In genomic region chr5:96714951-96715451, GRCh38 we compare ENCODE assay signal across 8 cellular contexts. TPM values are rescaled to one million over a fixed set of nuclear protein-coding genes. Genes with fewer than 3 reads are reported as not detected.
DNase-seq lines count a peak whose midpoint lies in the region; ATAC-seq and TF ChIP-seq lines count a peak whose summit lies in the region.

No MANE protein-coding gene starts in this region.

- H3K4me1 ChIP-seq in DND-41 (ENCODE audit: insufficient read depth, low read length) = no peaks in the 10 kb centered on the region
- H3K4me1 ChIP-seq in HAP-1 = peaks cover 20% of the 10 kb centered on the region

- peak; percentile 59; the same call in 2 of the 3 replicates for ATAC-seq in DND-41 (ENCODE audit: insufficient read depth, low read depth)
- no peak for ATAC-seq in HG03571 (IDR thresholded peaks at IDR 0.05; ENCODE audit: unreplicated experiment)
- no peak for ATAC-seq in GM21447 (IDR thresholded peaks at IDR 0.05; ENCODE audit: unreplicated experiment)

- no peaks in the 10 kb centered on the region for H3K79me2 ChIP-seq in DND-41 (ENCODE audit: insufficient read depth, low read length)

- no peaks in the 10 kb centered on the region for H4K20me1 ChIP-seq in DND-41 (ENCODE audit: insufficient read depth, low read length)

- H3K9ac ChIP-seq in DND-41 (ENCODE audit: low read depth, low read length) = no peak overlapping the region

- in situ Hi-C loops in HAP-1 (cut with MboI; ENCODE audit: low sequenced_read_pairs) = no loop called here

- no peak overlapping the region for H2AFZ ChIP-seq in DND-41 (ENCODE audit: low read depth, low read length)

- no peaks in the 10 kb centered on the region for H3K9me3 ChIP-seq in DND-41 (ENCODE audit: insufficient read depth, low read length, severe bottlenecking)
- H3K9me3 ChIP-seq in HAP-1 = no peaks in the 10 kb centered on the region

- TF ChIP-seq CTCF in DND-41 (IDR thresholded peaks at IDR 0.05; ENCODE audit: borderline replicate concordance, extremely low read depth, low read length, poor library complexity, severe bottlenecking) = no peak

- H3K4me2 ChIP-seq in DND-41 (ENCODE audit: insufficient read depth, low read length) = no peak overlapping the region

- no peak overlapping the region for H3K27ac ChIP-seq in DND-41 (ENCODE audit: low read length)

- no peaks in the 10 kb centered on the region for H3K36me3 ChIP-seq in DND-41 (ENCODE audit: insufficient read depth, low read length)
- no peaks in the 10 kb centered on the region for H3K36me3 ChIP-seq in HAP-1 (replicated peaks)

- no peak for DNase-seq in DND-41
- DNase-seq in HAP-1 (ENCODE audit: low spot score in 2 of 2) = peak; percentile 19 to 39
- peak; percentile 82 for DNase-seq in OCI-M1 (lab: John Stamatoyannopoulos, UW)
- peak; percentile 87 to 90 for DNase-seq in dermis microvascular lymphatic vessel endothelial cell (ENCODE audit: low read depth in 2 of 2)
- DNase-seq in mucosa of gallbladder (ENCODE audit: low spot score) = peak; percentile 87
- no peak for DNase-seq in 8988T

- no peaks in the 10 kb centered on the region for H3K27me3 ChIP-seq in DND-41 (ENCODE audit: insufficient read depth, low read length, poor library complexity)
- no peaks in the 10 kb centered on the region for H3K27me3 ChIP-seq in HAP-1 (ENCODE audit: low read depth)

- H3K4me3 ChIP-seq in DND-41 (ENCODE audit: low read depth in 1 of 2, low read length in 2 of 2) (no peak overlapping the region), HAP-1 (no peak overlapping the region)

RNA-seq across cellular contexts. Expression of gene CAST, which starts 52.8 kb away (rescaled TPM):
- total RNA-seq in dermis microvascular lymphatic vessel endothelial cell (96.8 and 98.1 TPM in 2 replicates), mucosa of gallbladder (173 TPM)

Comparison
In these comparisons a context has a peak if more than half of its experiments do, and no peak if none do; other contexts are left out.
1. DNase-seq: peak in HAP-1 (2 of 2), OCI-M1 (single experiment), dermis microvascular lymphatic vessel endothelial cell (2 of 2) and mucosa of gallbladder (single experiment); none in DND-41 (single experiment) and 8988T (single experiment).